8 cellular contexts compared by ENCODE assay signal in the genomic region with DNA sequence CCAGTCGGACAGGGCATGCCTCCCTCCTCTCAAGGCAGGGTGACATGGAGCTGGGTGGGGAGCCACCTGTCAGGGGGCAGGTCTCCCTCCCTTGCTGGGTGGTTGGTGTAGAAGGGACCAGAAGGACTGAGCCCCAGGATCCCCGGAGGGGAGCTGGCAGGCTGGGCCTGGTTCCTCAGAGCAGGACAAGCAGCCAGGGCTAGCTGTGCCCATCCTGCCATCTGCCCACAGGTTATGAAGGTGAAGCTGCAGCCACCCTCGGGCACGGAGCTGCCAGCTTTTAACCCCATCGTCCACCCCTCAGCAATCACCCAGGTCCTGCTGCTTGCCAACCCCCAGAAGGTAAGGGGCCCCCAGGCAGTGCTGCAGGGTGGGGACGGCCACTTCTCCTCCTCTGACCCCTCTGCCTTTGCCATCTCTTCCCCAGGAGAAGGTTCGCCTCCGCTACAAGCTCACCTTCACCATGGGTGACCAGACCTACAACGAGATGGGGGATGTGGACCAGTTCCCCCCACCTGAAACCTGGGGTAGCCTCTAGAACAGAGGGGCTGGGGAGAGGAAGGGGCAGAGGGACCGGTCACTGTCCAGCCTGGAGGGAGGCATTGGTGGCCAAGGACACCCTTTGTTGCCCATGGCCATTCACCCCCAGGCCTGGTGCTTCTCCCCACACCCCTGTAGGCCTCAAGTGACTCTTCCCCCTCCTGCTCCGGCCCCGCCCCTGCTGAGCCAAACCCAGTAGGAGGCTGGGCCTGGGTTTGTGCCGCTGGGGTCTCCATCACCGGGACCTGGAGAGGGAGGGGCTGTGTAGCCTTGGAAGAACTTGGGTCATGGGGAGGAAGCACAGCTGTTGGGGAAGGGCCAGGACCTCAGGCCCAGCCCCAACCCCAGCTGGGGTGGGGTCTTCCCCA. TPM values are rescaled to one million over a fixed set of nuclear protein-coding genes. Genes with fewer than 3 reads are reported as not detected.
A peak's percentile ranks its signal among the peaks of the same experiment; 100 is the strongest.
DNase-seq lines count a peak whose midpoint lies in the region; ATAC-seq and TF ChIP-seq lines count a peak whose summit lies in the region.

No MANE protein-coding gene starts in this region.

- H3K4me3 Mint-ChIP-seq in activated CD4-positive, alpha-beta T cell treated with anti-CD3 and anti-CD28 coated beads for 36 hours, result peak overlapping the region; percentile 44

- H3K79me2 ChIP-seq in hepatocyte, result peaks cover 12% of the 10 kb centered on the region

- peak overlapping the region; percentile 72 for H3K4me2 ChIP-seq in hepatocyte

- peaks cover 9% of the 10 kb centered on the region for H3K36me3 Mint-ChIP-seq in activated CD4-positive, alpha-beta T cell treated with anti-CD3 and anti-CD28 coated beads for 36 hours (ENCODE audit: low read depth)

- 89% methylated on average over 14 of the region's 14 CpGs for whole genome bisulfite sequencing in hepatocyte (ENCODE audit: low lambda C conversion rate, missing lambda C conversion rate)
- 83% methylated on average over 11 to 13 of the region's 14 CpGs for WGBS in thyroid gland, 2 donors

- H3K27ac Mint-ChIP-seq in activated CD4-positive, alpha-beta T cell treated with anti-CD3 and anti-CD28 coated beads for 36 hours, result peak overlapping the region; percentile 90

- H3K36me3 ChIP-seq in hepatocyte (replicated peaks; ENCODE audit: insufficient read depth, low read depth), result no peaks in the 10 kb centered on the region
- H3K36me3 ChIP-seq in thyroid gland, result peaks cover 14 to 17% of the 10 kb centered on the region in 2 donors

- DNase-seq in activated CD4-positive, alpha-beta T cell treated with anti-CD3 and anti-CD28 coated beads for 36 hours, result peak; percentile 69
- DNase-seq in activated CD4-positive, alpha-beta T cell treated with anti-CD3 and anti-CD28 coated beads for 48 hours, result no peak
- DNase-seq in hepatocyte (ENCODE audit: low spot score) (no peak), thyroid gland (no peak), NCI-H1417 treated with DMSO at 0.1 percent for 48 hours (lab: John Stamatoyannopoulos, UW) (no peak), kidney tubule cell (ENCODE audit: low spot score) (no peak), COLO829 (ENCODE audit: low spot score) (no peak)

- H3K9me3 ChIP-seq in hepatocyte (ENCODE audit: low read depth) (no peaks in the 10 kb centered on the region), thyroid gland (no peaks in the 10 kb centered on the region)

- CTCF ChIA-PET in activated CD4-positive, alpha-beta T cell treated with anti-CD3 and anti-CD28 coated beads for 36 hours (lab: Charles Lee), result interaction anchor here (0.6 to 5.5 kb wide), 15 partner anchors 8 to 392 kb away, joined by 3 to 66 read pairs (median 5); a partner anchor contains a TSS

- H3K27me3 ChIP-seq in hepatocyte (no peaks in the 10 kb centered on the region), thyroid gland (no peaks in the 10 kb centered on the region)

- H2AFZ ChIP-seq in hepatocyte, result no peak overlapping the region

- ATAC-seq in activated CD4-positive, alpha-beta T cell treated with anti-CD3 and anti-CD28 coated beads for 36 hours, result peak; percentile 7

- no peaks in the 10 kb centered on the region for H3K27me3 Mint-ChIP-seq in activated CD4-positive, alpha-beta T cell treated with anti-CD3 and anti-CD28 coated beads for 36 hours

- intact Hi-C loops in activated CD4-positive, alpha-beta T cell treated with anti-CD3 and anti-CD28 coated beads for 36 hours (cut with DNase I, micrococcal nuclease), result loop anchor here in 1 of 2 experiments (1.0 kb wide), 1 partner anchor 24 kb away; a partner anchor contains a TSS
- intact Hi-C loops in thyroid gland (cut with DNase I), result no loop called here

- H3K9me3 Mint-ChIP-seq in activated CD4-positive, alpha-beta T cell treated with anti-CD3 and anti-CD28 coated beads for 36 hours (ENCODE audit: low read depth), result no peaks in the 10 kb centered on the region

- no peaks in the 10 kb centered on the region for H4K20me1 ChIP-seq in hepatocyte (ENCODE audit: insufficient read depth, poor library complexity, severe bottlenecking)

- H3K4me1 Mint-ChIP-seq in activated CD4-positive, alpha-beta T cell treated with anti-CD3 and anti-CD28 coated beads for 36 hours, result peaks cover 53% of the 10 kb centered on the region

- H3K27ac ChIP-seq in hepatocyte, result peak overlapping the region; percentile 95
- peak overlapping the region in 2 of 3 donors; percentile 69 to 75 for H3K27ac ChIP-seq in thyroid gland

- peaks cover 63% of the 10 kb centered on the region for H3K4me1 ChIP-seq in hepatocyte (ENCODE audit: insufficient read depth)
- H3K4me1 ChIP-seq in thyroid gland, result peaks cover 0 to 26% of the 10 kb centered on the region in 2 donors

- H3K9me2 ChIP-seq in hepatocyte (replicated peaks; ENCODE audit: insufficient read depth), result no peaks in the 10 kb centered on the region

- H3K4me3 ChIP-seq in hepatocyte (no peak overlapping the region), thyroid gland (replicated peaks in 1 of 3) (no peak overlapping the region)

- TF ChIP-seq POLR2A in Raji (IDR thresholded peaks at IDR 0.05; ENCODE audit: insufficient read depth, low read depth, low read length) (0 out of 2 replicates have a peak, but pooled peaks have one; percentile 10), thyroid gland (IDR thresholded peaks at IDR 0.05) (no peak)

- POLR2A ChIA-PET in activated CD4-positive, alpha-beta T cell treated with anti-CD3 and anti-CD28 coated beads for 36 hours (lab: Charles Lee), result interaction anchor here (0.9 to 1.8 kb wide), 5 partner anchors 10 to 42 kb away, joined by 3 to 7 read pairs (median 6); a partner anchor contains a TSS

- TF ChIP-seq CTCF in hepatocyte (IDR thresholded peaks at IDR 0.05; ENCODE audit: poor library complexity) (no peak), thyroid gland (IDR thresholded peaks at IDR 0.05) (no peak)

RNA-seq across cellular contexts. Expression of a gene that starts 7.0 kb away (rescaled TPM):
- total RNA-seq in activated CD4-positive, alpha-beta T cell treated with anti-CD3 and anti-CD28 coated beads for 36 hours, result 10 to 100 TPM; 86.5 to 98.2 TPM
- total RNA-seq in hepatocyte, result 6.4 and 14.0 TPM in 2 replicates
- 12.3 and 21.6 TPM in 2 replicates for polyA plus RNA-seq in hepatocyte
- 10 to 100 TPM in 1 of 4 donors, 1 to 10 TPM in 2, under 1 TPM in 1; 0.81 to 10.1 (median 3.3) TPM for total RNA-seq in thyroid gland

RNA-seq across cellular contexts. Expression of a gene that starts 23.8 kb away (rescaled TPM):
- total RNA-seq in activated CD4-positive, alpha-beta T cell treated with anti-CD3 and anti-CD28 coated beads for 36 hours, result 10 to 100 TPM; 55.4 to 66.6 TPM
- total RNA-seq in hepatocyte (25.5 and 30.2 TPM in 2 replicates), thyroid gland (10 to 100 TPM; 46.2 to 90.5 (median 60.4) TPM)
- polyA plus RNA-seq in hepatocyte, result 51.5 and 75.3 TPM in 2 replicates

RNA-seq across cellular contexts. Expression of a gene that starts 26.1 kb away (rescaled TPM):
- total RNA-seq in activated CD4-positive, alpha-beta T cell treated with anti-CD3 and anti-CD28 coated beads for 36 hours, result 10 to 100 TPM; 35.8 to 37.8 TPM
- total RNA-seq in hepatocyte (15.0 and 18.3 TPM in 2 replicates), thyroid gland (10 to 100 TPM in 3 of 4 donors, 1 to 10 TPM in 1; 4.2 to 15.8 (median 12.3) TPM)
- polyA plus RNA-seq in hepatocyte, result 25.0 and 27.6 TPM in 2 replicates

RNA-seq across cellular contexts. Expression of a gene that starts 43.0 kb away (rescaled TPM):
- 100 to 1,000 TPM; 522 to 663 TPM for total RNA-seq in activated CD4-positive, alpha-beta T cell treated with anti-CD3 and anti-CD28 coated beads for 36 hours
- total RNA-seq in hepatocyte, result 780 and 875 TPM in 2 replicates
- polyA plus RNA-seq in hepatocyte, result 565 and 568 TPM in 2 replicates
- 100 to 1,000 TPM; 146 to 212 (median 188) TPM for total RNA-seq in thyroid gland

RNA-seq across cellular contexts. Expression of a gene that starts 52.5 kb away (rescaled TPM):
- not detected for total RNA-seq in activated CD4-positive, alpha-beta T cell treated with anti-CD3 and anti-CD28 coated beads for 36 hours
- 60.1 and 80.9 TPM in 2 replicates for total RNA-seq in hepatocyte
- polyA plus RNA-seq in hepatocyte, result 115 and 125 TPM in 2 replicates
- total RNA-seq in thyroid gland, result not detected
